In the genomic region with DNA sequence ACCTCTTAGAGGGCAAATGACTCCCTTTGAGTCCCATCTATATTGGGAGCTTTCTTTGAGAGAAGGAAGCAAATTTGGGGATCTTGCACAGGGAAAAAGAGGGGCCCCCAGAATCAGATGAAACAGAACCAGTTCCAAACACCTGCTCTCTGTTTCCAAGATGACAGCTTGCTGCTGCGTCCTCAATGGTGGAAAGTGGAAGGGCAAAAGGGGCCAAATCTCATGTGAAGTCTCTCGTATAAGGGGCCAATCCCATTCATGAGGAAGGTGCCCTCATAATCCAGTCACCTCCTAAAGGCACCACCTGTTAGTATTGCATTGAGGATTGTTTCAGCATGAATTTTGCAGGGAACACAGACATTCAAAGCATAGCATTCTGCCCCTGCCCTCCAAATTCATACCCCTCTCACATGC, we compare ENCODE assay signal across 9 cellular contexts. TPM values are rescaled to one million over a fixed set of nuclear protein-coding genes. Genes with fewer than 3 reads are reported as not detected.
DNase-seq lines count a peak whose midpoint lies in the region; ATAC-seq and TF ChIP-seq lines count a peak whose summit lies in the region.
"Had no signal": no experiment of that assay in that cellular context is flagged by ENCODE, and none has a peak within 500 bp of the region (broad histone marks: within the 10 kb centered on the region; RNA-seq: fewer than 3 reads in every experiment).

No MANE protein-coding gene starts in this region.

- peak overlapping the region; percentile 98 to 100 for H3K27ac ChIP-seq in breast epithelium
- H3K27ac ChIP-seq in mucosa of rectum (ENCODE audit: low read depth in 2 of 2, low read length in 2 of 2) = peak overlapping the region; percentile 92 to 96
- peak overlapping the region; percentile 95 for H3K27ac ChIP-seq in upper lobe of right lung

- peaks cover 12 to 31% of the 10 kb centered on the region in 2 donors for H3K4me1 ChIP-seq in breast epithelium
- H3K4me1 ChIP-seq in mucosa of rectum (ENCODE audit: control insufficient read depth in 2 of 2, insufficient read depth in 2 of 2, low read length in 2 of 2) = peaks cover 29 to 31% of the 10 kb centered on the region in 2 donors
- H3K4me1 ChIP-seq in upper lobe of right lung = peaks cover 44% of the 10 kb centered on the region

- no peaks in the 10 kb centered on the region for H3K9me3 Mint-ChIP-seq in activated naive CD4-positive, alpha-beta T cell treated with anti-CD3 and anti-CD28 coated beads, Interleukin-2, amount 50 U/mL, for 24 hours

- H3K4me3 ChIP-seq in breast epithelium = peak overlapping the region; percentile 52 to 91 (median 72)
- peak overlapping the region in 1 of 2 donors; percentile 61 for H3K4me3 ChIP-seq in mucosa of rectum (ENCODE audit: low read length in 2 of 2)
- peak overlapping the region; percentile 65 for H3K4me3 ChIP-seq in upper lobe of right lung

- no peaks in the 10 kb centered on the region for H3K36me3 Mint-ChIP-seq in activated naive CD4-positive, alpha-beta T cell treated with anti-CD3 and anti-CD28 coated beads, Interleukin-2, amount 50 U/mL, for 24 hours

- ATAC-seq in upper lobe of right lung = no peak
- ATAC-seq in HG02623 (IDR thresholded peaks at IDR 0.05; ENCODE audit: unreplicated experiment) = no peak
- ATAC-seq in HG03159 (IDR thresholded peaks at IDR 0.05; ENCODE audit: unreplicated experiment) = no peak
- ATAC-seq in GM19395 (IDR thresholded peaks at IDR 0.05; ENCODE audit: unreplicated experiment) = no peak

- intact Hi-C loops in breast epithelium (cut with DNase I; ENCODE audit: low total_unique reads) (loop anchor here (10.0 kb wide), 1 partner anchor 93 kb away; no protein-coding TSS in a partner anchor), upper lobe of right lung (cut with DNase I) (loop anchor here (10.0 kb wide), 1 partner anchor 93 kb away; no protein-coding TSS in a partner anchor)

- H3K36me3 ChIP-seq in breast epithelium = no peaks in the 10 kb centered on the region
- H3K36me3 ChIP-seq in mucosa of rectum (ENCODE audit: control insufficient read depth in 2 of 2, insufficient read depth in 2 of 2, low read length in 2 of 2) = peaks cover 11 to 13% of the 10 kb centered on the region in 2 donors
- peaks cover 23% of the 10 kb centered on the region for H3K36me3 ChIP-seq in upper lobe of right lung

- no peaks in the 10 kb centered on the region for H3K9me3 ChIP-seq in breast epithelium
- no peaks in the 10 kb centered on the region for H3K9me3 ChIP-seq in mucosa of rectum (ENCODE audit: control insufficient read depth in 2 of 2, low read length in 2 of 2)
- no peaks in the 10 kb centered on the region for H3K9me3 ChIP-seq in upper lobe of right lung

- peak overlapping the region; percentile 81 for H3K27ac Mint-ChIP-seq in activated naive CD4-positive, alpha-beta T cell treated with anti-CD3 and anti-CD28 coated beads, Interleukin-2, amount 50 U/mL, for 24 hours

- no peaks in the 10 kb centered on the region for H3K27me3 Mint-ChIP-seq in activated naive CD4-positive, alpha-beta T cell treated with anti-CD3 and anti-CD28 coated beads, Interleukin-2, amount 50 U/mL, for 24 hours

- TF ChIP-seq POLR2A in breast epithelium (IDR thresholded peaks at IDR 0.05) = no peak

- peak overlapping the region; percentile 82 for H3K4me3 Mint-ChIP-seq in activated naive CD4-positive, alpha-beta T cell treated with anti-CD3 and anti-CD28 coated beads, Interleukin-2, amount 50 U/mL, for 24 hours

- peaks cover 63% of the 10 kb centered on the region for H3K4me1 Mint-ChIP-seq in activated naive CD4-positive, alpha-beta T cell treated with anti-CD3 and anti-CD28 coated beads, Interleukin-2, amount 50 U/mL, for 24 hours

- TF ChIP-seq CTCF in breast epithelium (IDR thresholded peaks at IDR 0.05) (no peak), upper lobe of right lung (IDR thresholded peaks at IDR 0.05) (no peak)

- H3K9ac ChIP-seq in mucosa of rectum (ENCODE audit: low read depth in 1 of 2, low read length in 2 of 2) = peak overlapping the region; percentile 58 to 79

- H3K27me3 ChIP-seq in breast epithelium = no peaks in the 10 kb centered on the region
- H3K27me3 ChIP-seq in mucosa of rectum (ENCODE audit: control insufficient read depth in 2 of 2, insufficient read depth in 2 of 2, low read length in 2 of 2) = no peaks in the 10 kb centered on the region
- H3K27me3 ChIP-seq in upper lobe of right lung = no peaks in the 10 kb centered on the region

- DNase-seq in activated naive CD4-positive, alpha-beta T cell (lab: John Stamatoyannopoulos, UW) = no peak
- DNase-seq in breast epithelium (ENCODE audit: low spot score in 2 of 2) (no peak), upper lobe of right lung (no peak)
- DNase-seq: NCI-H446 had no signal

RNA-seq across cellular contexts. Expression of a gene that starts 0.5 kb away (rescaled TPM):
- total RNA-seq in breast epithelium = 10 to 100 TPM; 35.1 to 53.6 (median 51.8) TPM
- 101 TPM for total RNA-seq in upper lobe of right lung
